8 cellular contexts compared by ENCODE assay signal in genomic region chr9:94156549-94157407, GRCh38.
A peak's percentile ranks its signal among the peaks of the same experiment; 100 is the strongest.
DNase-seq lines count a peak whose midpoint lies in the region; ATAC-seq and TF ChIP-seq lines count a peak whose summit lies in the region.

No MANE protein-coding gene starts in this region.

- H3K36me3 ChIP-seq in effector memory CD4-positive, alpha-beta T cell (ENCODE audit: control insufficient read depth, insufficient read depth, low read length): no peaks in the 10 kb centered on the region

- ATAC-seq in HG02642 (IDR thresholded peaks at IDR 0.05; ENCODE audit: poor library complexity, unreplicated experiment): no peak

- DNase-seq in EH (ENCODE audit: low read depth): peak; percentile 64
- DNase-seq in fibroblast of the conjunctiva (ENCODE audit: low read depth): peak; percentile 37
- peak; percentile 73 for DNase-seq in pulmonary artery endothelial cell (ENCODE audit: low read depth, low spot score)
- DNase-seq in AG08396 (ENCODE audit: low spot score): no peak
- no peak for DNase-seq in SW 1271 (lab: John Stamatoyannopoulos, UW)
- DNase-seq in effector memory CD4-positive, alpha-beta T cell: no peak

- no peaks in the 10 kb centered on the region for H3K9me3 ChIP-seq in effector memory CD4-positive, alpha-beta T cell (ENCODE audit: control insufficient read depth, low read length)

- no peak overlapping the region for H3K4me3 ChIP-seq in effector memory CD4-positive, alpha-beta T cell (ENCODE audit: insufficient read depth, low read depth, low read length, poor library complexity, severe bottlenecking)

- no peak overlapping the region for H3K27ac ChIP-seq in effector memory CD4-positive, alpha-beta T cell (ENCODE audit: insufficient read depth, low read length, poor library complexity, severe bottlenecking)

- no peaks in the 10 kb centered on the region for H3K27me3 ChIP-seq in effector memory CD4-positive, alpha-beta T cell (replicated peaks; ENCODE audit: control insufficient read depth, insufficient read depth, low read length, poor library complexity, severe bottlenecking)

- H3K4me1 ChIP-seq in effector memory CD4-positive, alpha-beta T cell (ENCODE audit: control insufficient read depth, insufficient read depth, low read length, poor library complexity, severe bottlenecking): no peaks in the 10 kb centered on the region

TF ChIP-seq in PFSK-1, 5 proteins besides CTCF, POLR2A, EP300 and RAD21:
- no peak for TF ChIP-seq POLR2AphosphoS5 (IDR thresholded peaks at IDR 0.05; ENCODE audit: low read depth, low read length)
- peak; percentile 29 for TF ChIP-seq FOXP2 (optimal IDR thresholded peaks at IDR 0.05; ENCODE audit: borderline replicate concordance, extremely low read depth, extremely low read length, insufficient read depth)

Comparison
In these comparisons a context has a peak if more than half of its experiments do, and no peak if none do; other contexts are left out.
1. DNase-seq: peak in EH (single experiment), fibroblast of the conjunctiva (single experiment) and pulmonary artery endothelial cell (single experiment); none in AG08396 (single experiment), SW 1271 (0 of 2) and effector memory CD4-positive, alpha-beta T cell (0 of 3).